17 cellular contexts compared by ENCODE assay signal in the genomic region with DNA sequence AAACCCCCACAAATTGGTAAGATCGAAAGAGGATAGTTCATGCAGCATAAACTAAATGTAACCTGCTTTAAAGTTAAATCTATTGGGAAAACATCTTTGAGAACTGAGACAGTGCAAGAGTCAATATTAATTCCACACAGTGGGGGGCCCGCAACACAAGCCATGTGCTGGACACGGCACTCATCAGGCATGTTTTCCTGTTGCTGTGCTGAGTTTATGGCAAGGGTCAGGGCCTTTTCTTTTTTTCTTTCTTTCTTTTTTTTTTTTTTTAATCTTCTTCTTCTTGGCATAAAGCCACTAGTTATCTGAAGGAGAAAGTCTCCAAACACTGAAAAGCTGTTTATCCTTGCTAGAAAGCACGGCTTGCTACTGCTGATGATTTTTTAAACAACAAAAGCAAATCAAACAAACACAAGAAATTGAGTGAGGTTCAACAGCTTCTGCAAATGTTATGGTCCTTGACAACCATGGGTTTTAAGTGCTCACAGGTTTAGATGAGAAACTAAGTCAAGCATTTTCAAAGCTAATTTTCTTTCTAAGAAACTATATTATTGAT.
DNase-seq lines count a peak whose midpoint lies in the region; ATAC-seq, FAIRE-seq and TF ChIP-seq lines count a peak whose summit lies in the region.
"Had no signal": no experiment of that assay in that cellular context is flagged by ENCODE, and none has a peak within 500 bp of the region (broad histone marks: within the 10 kb centered on the region; RNA-seq: fewer than 3 reads in every experiment).

No MANE protein-coding gene starts in this region.

- H3K4me2 ChIP-seq in endothelial cell of umbilical vein (ENCODE audit: insufficient read depth, low read length) = peak overlapping the region; percentile 80

- no TSS peak for BruUV-seq in endothelial cell of umbilical vein (replicated peaks; lab: Mats Ljungman, UMichigan)

- no peaks in the 10 kb centered on the region for H4K20me1 ChIP-seq in endothelial cell of umbilical vein (replicated peaks; ENCODE audit: control insufficient read depth, extremely low read depth, insufficient read depth, low read length)

- H3K36me3 Mint-ChIP-seq in type B pancreatic cell = no peaks in the 10 kb centered on the region

- H3K79me2 ChIP-seq in endothelial cell of umbilical vein (ENCODE audit: control insufficient read depth, insufficient read depth, low read length) = peaks cover 11% of the 10 kb centered on the region

- peaks cover 58% of the 10 kb centered on the region for H3K4me1 ChIP-seq in endothelial cell of umbilical vein (ENCODE audit: control insufficient read depth, extremely low read depth, insufficient read depth, low read length)
- peaks cover 14% of the 10 kb centered on the region for H3K4me1 ChIP-seq in ovary (ENCODE audit: insufficient read depth)

- no peak overlapping the region for H2AFZ ChIP-seq in endothelial cell of umbilical vein (ENCODE audit: low read depth, low read length)

- intact Hi-C loops in endothelial cell of umbilical vein (cut with micrococcal nuclease) (loop anchor here (5.0 kb wide), 2 partner anchors 113 to 132 kb away; no protein-coding TSS in a partner anchor), ovary (cut with DNase I) (no loop called here)

- ATAC-seq in GM21825 (IDR thresholded peaks at IDR 0.05; ENCODE audit: unreplicated experiment) (no peak), HG03095 (IDR thresholded peaks at IDR 0.05; ENCODE audit: unreplicated experiment) (no peak)

- TF ChIP-seq EP300 in ovary (IDR thresholded peaks at IDR 0.05) = no peak

- H3K9me1 ChIP-seq in endothelial cell of umbilical vein (replicated peaks; ENCODE audit: control insufficient read depth, extremely low read depth, insufficient read depth, low read length) = no peaks in the 10 kb centered on the region

- no peak overlapping the region for H3K9ac ChIP-seq in endothelial cell of umbilical vein (replicated peaks; ENCODE audit: extremely low read depth, insufficient read depth, low read length)

- CTCF ChIA-PET in endothelial cell of umbilical vein (lab: Charles Lee) = interaction anchor here (0.6 to 1.8 kb wide), 3 partner anchors 21 to 303 kb away, joined by 3 to 4 read pairs (median 3); no protein-coding TSS in a partner anchor

- H3K36me3 ChIP-seq in endothelial cell of umbilical vein (ENCODE audit: control insufficient read depth in 2 of 2, extremely low read depth in 1 of 2, insufficient read depth in 2 of 2, low read length in 2 of 2) (no peaks in the 10 kb centered on the region), ovary (no peaks in the 10 kb centered on the region)
- H3K36me3 ChIP-seq: esophagus squamous epithelium, right atrium auricular region had no signal

- H3K9me3 ChIP-seq in endothelial cell of umbilical vein (replicated peaks; ENCODE audit: control insufficient read depth, insufficient read depth, low read length) (no peaks in the 10 kb centered on the region), ovary (no peaks in the 10 kb centered on the region)
- H3K9me3 ChIP-seq: esophagus squamous epithelium, right atrium auricular region had no signal

- H3K4me3 Mint-ChIP-seq in type B pancreatic cell = no peak overlapping the region
- H3K4me3 Mint-ChIP-seq: dendritic cell treated with granulocyte-macrophage colony-stimulating factor and Interleukin-4, amounts not matched to agents 40 ng/mL and 50 ng/mL, for 4 days had no signal

- peaks cover 45% of the 10 kb centered on the region for H3K4me1 Mint-ChIP-seq in type B pancreatic cell (ENCODE audit: unreplicated experiment)

- no peak for TF ChIP-seq POLR2A in endothelial cell of umbilical vein (IDR thresholded peaks at IDR 0.05; ENCODE audit: low read depth, low read length)
- TF ChIP-seq POLR2A in ovary (IDR thresholded peaks at IDR 0.05) = no peak

- no peak overlapping the region for H3K4me3 ChIP-seq in endothelial cell of umbilical vein (replicated peaks in 1 of 3; ENCODE audit: insufficient read depth in 1 of 3, low read depth in 1 of 3, low read length in 3 of 3)
- H3K4me3 ChIP-seq in ovary = no peak overlapping the region
- H3K4me3 ChIP-seq: esophagus squamous epithelium, right atrium auricular region had no signal

- no peak overlapping the region for H3K27ac Mint-ChIP-seq in type B pancreatic cell
- H3K27ac Mint-ChIP-seq: dendritic cell treated with granulocyte-macrophage colony-stimulating factor and Interleukin-4, amounts not matched to agents 40 ng/mL and 50 ng/mL, for 4 days had no signal

- H3K27me3 ChIP-seq in endothelial cell of umbilical vein (ENCODE audit: control insufficient read depth in 2 of 2, insufficient read depth in 2 of 2, low read length in 2 of 2) = no peaks in the 10 kb centered on the region
- H3K27me3 ChIP-seq in ovary = no peaks in the 10 kb centered on the region
- H3K27me3 ChIP-seq: esophagus squamous epithelium, right atrium auricular region had no signal

- DNase-seq in NCI-H524 (lab: John Stamatoyannopoulos, UW) (peak; percentile 15 to 42), NCI-H524 treated with DMSO at 0.1 percent for 48 hours (lab: John Stamatoyannopoulos, UW) (no peak), NCI-H69 (lab: John Stamatoyannopoulos, UW) (peak; percentile 62), endothelial cell of umbilical vein (ENCODE audit: low read depth, low spot score) (peak; percentile 63), ovary (peak; percentile 50 to 68 (median 52)), type B pancreatic cell (ENCODE audit: extremely low spot score, unreplicated experiment) (no peak)
- DNase-seq: activated effector memory CD4-positive, alpha-beta T cell treated with Interleukin-2 at 50 U/mL for 16 hours; COR-L47; esophagus squamous epithelium; mammary epithelial cell; MM.1S; stimulated activated CD4-positive, alpha-beta T cell treated with anti-CD3 and anti-CD28 coated beads, Interleukin-4, amount 100 ng/mL, for 1 hour had no signal

- H3K9me3 Mint-ChIP-seq in type B pancreatic cell = no peaks in the 10 kb centered on the region
- H3K9me3 Mint-ChIP-seq: dendritic cell treated with granulocyte-macrophage colony-stimulating factor and Interleukin-4, amounts not matched to agents 40 ng/mL and 50 ng/mL, for 4 days had no signal

- no peaks in the 10 kb centered on the region for H3K27me3 Mint-ChIP-seq in type B pancreatic cell
- H3K27me3 Mint-ChIP-seq: dendritic cell treated with granulocyte-macrophage colony-stimulating factor and Interleukin-4, amounts not matched to agents 40 ng/mL and 50 ng/mL, for 4 days had no signal

- TF ChIP-seq CTCF in endothelial cell of umbilical vein (IDR thresholded peaks at IDR 0.05; ENCODE audit: extremely low read depth in 1 of 2, insufficient read depth in 1 of 2, low read depth in 1 of 2, low read length in 2 of 2) = no peak
- TF ChIP-seq CTCF in ovary (IDR thresholded peaks at IDR 0.05) = no peak
- no peak for TF ChIP-seq CTCF in type B pancreatic cell (conservative IDR thresholded peaks at IDR 0.05)

- POLR2A ChIA-PET in endothelial cell of umbilical vein (lab: Charles Lee) = interaction anchor here (0.6 kb wide), 1 partner anchor 75 kb away, joined by 3 read pairs; no protein-coding TSS in a partner anchor

- WGBS in ovary, 3 donors = 9 to 25% (median 18%) methylated on average over 4 of the region's 4 CpGs

- H3K27ac ChIP-seq in endothelial cell of umbilical vein (ENCODE audit: insufficient read depth, low read depth, low read length) = peak overlapping the region; percentile 20
- H3K27ac ChIP-seq in ovary = no peak overlapping the region
- H3K27ac ChIP-seq: esophagus squamous epithelium, right atrium auricular region had no signal

- FAIRE-seq in endothelial cell of umbilical vein (lab: Jason Lieb, UNC) = peak; percentile 82
- FAIRE-seq: HTR-8/SVneo had no signal

- dilution Hi-C loops in endothelial cell of umbilical vein (cut with MboI; ENCODE audit: extremely low pct_ligation_motif_present, low sequenced_read_pairs) = no loop called here

TF ChIP-seq in endothelial cell of umbilical vein, 7 proteins besides CTCF, POLR2A, EP300 and RAD21:
- TF ChIP-seq, protein P1, sequence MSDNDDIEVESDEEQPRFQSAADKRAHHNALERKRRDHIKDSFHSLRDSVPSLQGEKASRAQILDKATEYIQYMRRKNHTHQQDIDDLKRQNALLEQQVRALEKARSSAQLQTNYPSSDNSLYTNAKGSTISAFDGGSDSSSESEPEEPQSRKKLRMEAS (IDR thresholded peaks at IDR 0.05; ENCODE audit: insufficient read depth, insufficient read length) = no peak
- TF ChIP-seq MYC (IDR thresholded peaks at IDR 0.05; ENCODE audit: low read depth, low read length) (peak; percentile 32), POLR2AphosphoS5 (IDR thresholded peaks at IDR 0.05; ENCODE audit: insufficient read depth, low read depth, low read length) (no peak), FOS (IDR thresholded peaks at IDR 0.05; ENCODE audit: borderline replicate concordance, insufficient read depth, low read length) (peak; percentile 11), GATA2 (IDR thresholded peaks at IDR 0.05; ENCODE audit: insufficient read depth, insufficient read length, low read depth, low read length) (no peak), EZH2 (IDR thresholded peaks at IDR 0.05; ENCODE audit: borderline replicate concordance, low read depth, low read length, severe bottlenecking) (no peak)
TF ChIP-seq in endothelial cell of umbilical vein: peak in this region for 2.

Comparison
In these comparisons a context has a peak if more than half of its experiments do, and no peak if none do; other contexts are left out.
1. DNase-seq: peak in NCI-H524 (2 of 2), NCI-H69 (single experiment), endothelial cell of umbilical vein (single experiment) and ovary (5 of 5); none in NCI-H524 treated with DMSO at 0.1 percent for 48 hours (single experiment) and type B pancreatic cell (single experiment).